18 cellular contexts compared by ENCODE assay signal in genomic region chr6:101824551-101825345, GRCh38.
DNase-seq lines count a peak whose midpoint lies in the region; ATAC-seq and TF ChIP-seq lines count a peak whose summit lies in the region.
"Had no signal": no experiment of that assay in that cellular context is flagged by ENCODE, and none has a peak within 500 bp of the region (broad histone marks: within the 10 kb centered on the region; RNA-seq: fewer than 3 reads in every experiment).

No MANE protein-coding gene starts in this region.

- H3K14ac ChIP-seq in neuronal stem cell (ENCODE audit: low read length): no peak overlapping the region

- peak overlapping the region; percentile 36; the same call in 1 of the 2 replicates for H3K27ac ChIP-seq in HUES64 (ENCODE audit: low read depth, low read length)
- no peak overlapping the region for H3K27ac ChIP-seq in PC-9
- no peak overlapping the region for H3K27ac ChIP-seq in brain microvascular endothelial cell
- no peak overlapping the region for H3K27ac ChIP-seq in neuronal stem cell (replicated peaks; ENCODE audit: low read length)
- no peak overlapping the region for H3K27ac ChIP-seq in heart left ventricle
- H3K27ac ChIP-seq: BLaER1 treated with 17β-estradiol and CSF1 and Interleukin-3, amounts not matched to agents 10 nM and 100 nM; HL-60 had no signal

- no peak overlapping the region for H4K91ac ChIP-seq in neuronal stem cell (ENCODE audit: low read depth, low read length, poor library complexity)

- H2AFZ ChIP-seq in PC-9: 0 out of 2 replicates have a peak overlapping the region, but pooled peaks have one; percentile 25
- H2AFZ ChIP-seq in neuronal stem cell (ENCODE audit: low read length): peak overlapping the region; percentile 16

- no peak overlapping the region for H3K23ac ChIP-seq in neuronal stem cell (ENCODE audit: low read depth, low read length, poor library complexity)

- 81% methylated on average over 5 of the region's 5 CpGs for WGBS in HUES64
- no CpG with 5 or more reads among the region's 5 CpGs for WGBS in neuronal stem cell (ENCODE audit: extremely low coverage in 2 of 2, insufficient read length in 2 of 2, insufficient replicate concordance in 1 of 2), 2 donors
- 73 to 76% (median 73%) methylated on average over 5 of the region's 5 CpGs for WGBS in heart left ventricle, 4 donors

- no peaks in the 10 kb centered on the region for H3K9me2 ChIP-seq in PC-9 (ENCODE audit: insufficient read depth)

- no peaks in the 10 kb centered on the region for H3K79me2 ChIP-seq in PC-9 (ENCODE audit: low read depth)

- H3K4me2 ChIP-seq in PC-9 (no peak overlapping the region), neuronal stem cell (ENCODE audit: insufficient read depth, low read length, poor library complexity, severe bottlenecking) (no peak overlapping the region)
- H3K4me2 ChIP-seq: BLaER1 treated with 17β-estradiol and CSF1 and Interleukin-3, amounts not matched to agents 10 nM and 100 nM had no signal

- no peak for TF ChIP-seq POLR2A in heart left ventricle (IDR thresholded peaks at IDR 0.05)

- no peaks in the 10 kb centered on the region for H3K79me1 ChIP-seq in neuronal stem cell (ENCODE audit: low read depth, low read length)

- in situ Hi-C loops in brain microvascular endothelial cell (cut with HindIII; ENCODE audit: low pct_ligation_motif_present, low sequenced_read_pairs): no loop called here

- H3K9ac ChIP-seq in HUES64 (ENCODE audit: low read depth, low read length) (no peak overlapping the region), neuronal stem cell (ENCODE audit: low read depth, low read length, poor library complexity) (no peak overlapping the region)
- H3K9ac ChIP-seq: BLaER1 treated with 17β-estradiol and CSF1 and Interleukin-3, amounts not matched to agents 10 nM and 100 nM had no signal

- POLR2A ChIA-PET in PC-9 (lab: Charles Lee; ENCODE audit: unreplicated experiment): no interaction called here

- H2BK12ac ChIP-seq in neuronal stem cell (ENCODE audit: low read length): no peak overlapping the region

- ATAC-seq in GM18870 (IDR thresholded peaks at IDR 0.05; ENCODE audit: unreplicated experiment): no peak
- no peak for ATAC-seq in heart left ventricle
- ATAC-seq: CD8-positive, alpha-beta T cell; PC-3 had no signal

- intact Hi-C loops in PC-9 (cut with micrococcal nuclease; ENCODE audit: unreplicated experiment) (no loop called here), heart left ventricle (cut with DNase I) (no loop called here)

- no peaks in the 10 kb centered on the region for H3K27me3 ChIP-seq in HUES64 (ENCODE audit: insufficient read depth, low read length)
- H3K27me3 ChIP-seq in PC-9 (ENCODE audit: insufficient read depth, low read depth): no peaks in the 10 kb centered on the region
- H3K27me3 ChIP-seq in brain microvascular endothelial cell (replicated peaks): no peaks in the 10 kb centered on the region
- H3K27me3 ChIP-seq in neuronal stem cell (ENCODE audit: control insufficient read depth in 3 of 3, insufficient read depth in 3 of 3, low read depth in 1 of 3, low read length in 3 of 3): no peaks in the 10 kb centered on the region
- H3K27me3 ChIP-seq in heart left ventricle: no peaks in the 10 kb centered on the region
- H3K27me3 ChIP-seq: BLaER1 treated with 17β-estradiol and CSF1 and Interleukin-3, amounts not matched to agents 10 nM and 100 nM had no signal

- H4K8ac ChIP-seq in neuronal stem cell (ENCODE audit: low read depth, low read length): no peak overlapping the region

- no peak overlapping the region for H3K18ac ChIP-seq in neuronal stem cell (ENCODE audit: low read length)

- H4K20me1 ChIP-seq in PC-9 (ENCODE audit: insufficient read depth): no peaks in the 10 kb centered on the region
- H4K20me1 ChIP-seq: BLaER1 treated with 17β-estradiol and CSF1 and Interleukin-3, amounts not matched to agents 10 nM and 100 nM had no signal

- H2AK5ac ChIP-seq in neuronal stem cell (ENCODE audit: low read depth, low read length): no peak overlapping the region

- H2BK120ac ChIP-seq in neuronal stem cell (ENCODE audit: low read depth, low read length): no peak overlapping the region

- H3K4me1 ChIP-seq in HUES64 (ENCODE audit: insufficient read depth, low read length) (peaks cover 8% of the 10 kb centered on the region; the same call in 1 of the 2 replicates), PC-9 (replicated peaks; ENCODE audit: insufficient read depth) (no peaks in the 10 kb centered on the region), neuronal stem cell (ENCODE audit: control insufficient read depth in 2 of 2, insufficient read depth in 1 of 2, low read depth in 1 of 2, low read length in 2 of 2) (no peaks in the 10 kb centered on the region), heart left ventricle (no peaks in the 10 kb centered on the region)

- H3K9me3 ChIP-seq in HUES64 (ENCODE audit: insufficient read depth, low read depth, low read length): peaks cover 8% of the 10 kb centered on the region; the same call in 1 of the 2 replicates
- peaks cover 1% of the 10 kb centered on the region; the same call in 1 of the 2 replicates for H3K9me3 ChIP-seq in PC-9 (ENCODE audit: insufficient read depth, low read depth)
- H3K9me3 ChIP-seq in neuronal stem cell (replicated peaks in 1 of 2; ENCODE audit: control insufficient read depth in 2 of 2, insufficient read depth in 1 of 2, low read depth in 1 of 2, low read length in 2 of 2): no peaks in the 10 kb centered on the region
- H3K9me3 ChIP-seq in heart left ventricle: peaks cover 0 to 27% (median 5%) of the 10 kb centered on the region in 12 donors

- H3K4ac ChIP-seq in neuronal stem cell (ENCODE audit: low read length): no peak overlapping the region

- no TSS peak for BruUV-seq in PC-9 (replicated peaks; lab: Mats Ljungman, UMichigan)

- no peaks in the 10 kb centered on the region for H3F3A ChIP-seq in PC-9 (ENCODE audit: insufficient read depth, low read depth)

- no peaks in the 10 kb centered on the region for H3K36me3 ChIP-seq in HUES64 (ENCODE audit: insufficient read depth, low read length)
- no peaks in the 10 kb centered on the region for H3K36me3 ChIP-seq in PC-9 (ENCODE audit: low read depth)
- no peaks in the 10 kb centered on the region for H3K36me3 ChIP-seq in brain microvascular endothelial cell (replicated peaks)
- no peaks in the 10 kb centered on the region for H3K36me3 ChIP-seq in neuronal stem cell (replicated peaks in 1 of 2; ENCODE audit: control insufficient read depth in 2 of 2, insufficient read depth in 2 of 2, low read length in 2 of 2)
- H3K36me3 ChIP-seq in heart left ventricle: no peaks in the 10 kb centered on the region
- H3K36me3 ChIP-seq: BLaER1 treated with 17β-estradiol and CSF1 and Interleukin-3, amounts not matched to agents 10 nM and 100 nM had no signal

- no peak for TF ChIP-seq CTCF in PC-9 (conservative IDR thresholded peaks at IDR 0.05)
- no peak for TF ChIP-seq CTCF in brain microvascular endothelial cell (IDR thresholded peaks at IDR 0.05; ENCODE audit: low read depth, low read length, missing control alignments)
- TF ChIP-seq CTCF in heart left ventricle (IDR thresholded peaks at IDR 0.05): no peak

- CTCF ChIA-PET in PC-9 (lab: Charles Lee): no interaction called here

- DNase-seq in PC-9 (no peak), brain microvascular endothelial cell (peak; percentile 49), neuronal stem cell (ENCODE audit: low spot score) (no peak), heart left ventricle (no peak), HCEC 1CT (no peak), GOT3 (lab: John Stamatoyannopoulos, UW) (no peak)
- DNase-seq: CD8-positive, alpha-beta T cell; DMS79; H7; NCI-H1092 treated with DMSO at 0.1 percent for 48 hours; NCI-H2081; NCI-H524; NCI-H82; PC-3 had no signal

- no peak overlapping the region for H2BK5ac ChIP-seq in neuronal stem cell (ENCODE audit: low read length)

- no peak overlapping the region for H3K4me3 ChIP-seq in HUES64 (ENCODE audit: low read length)
- H3K4me3 ChIP-seq in PC-9: no peak overlapping the region
- H3K4me3 ChIP-seq in brain microvascular endothelial cell (ENCODE audit: low read depth, low read length): no peak overlapping the region
- H3K4me3 ChIP-seq in neuronal stem cell (ENCODE audit: low read length in 2 of 2): no peak overlapping the region
- no peak overlapping the region for H3K4me3 ChIP-seq in heart left ventricle
- H3K4me3 ChIP-seq: BLaER1 treated with 17β-estradiol and CSF1 and Interleukin-3, amounts not matched to agents 10 nM and 100 nM had no signal

- H2BK15ac ChIP-seq in neuronal stem cell (ENCODE audit: low read length): no peak overlapping the region
